8 cellular contexts compared by ENCODE assay signal in genomic region chr1:66253330-66253921, GRCh38.
DNase-seq lines count a peak whose midpoint lies in the region; ATAC-seq, FAIRE-seq and TF ChIP-seq lines count a peak whose summit lies in the region.

No MANE protein-coding gene starts in this region.

- ATAC-seq in GM18508 (IDR thresholded peaks at IDR 0.05; ENCODE audit: insufficient read depth, unreplicated experiment) = peak; percentile 69
- peak; percentile 90 for ATAC-seq in HG02884 (IDR thresholded peaks at IDR 0.05; ENCODE audit: unreplicated experiment)
- ATAC-seq in pancreas = peak; percentile 74 to 95 (median 93)

- intact Hi-C loops in pancreas (cut with DNase I) = loop anchor here in 1 of 3 donors (5.0 kb wide), 1 partner anchor 194 kb away; no protein-coding TSS in a partner anchor
- intact Hi-C loops in activated T-helper 2 cell treated with anti-CD3 and anti-CD28 coated beads, Interferon-gamma antibody, Interleukin-2, Interleukin-4, amounts not matched to agents 10 μg/mL and 5 μg/mL and 100 μg/mL, durations not matched to agents 14 hours and 24 hours and 36 hours (cut with micrococcal nuclease) = loop anchor here (1.0 to 2.0 kb wide), 2 partner anchors 47 to 193 kb away; no protein-coding TSS in a partner anchor

- 0 to 1% methylated on average over 1 of the region's 1 CpG for WGBS in pancreas, 2 donors

- no peaks in the 10 kb centered on the region for H3K36me3 ChIP-seq in pancreas

- H3K27me3 Mint-ChIP-seq in activated T-helper 2 cell treated with anti-CD3 and anti-CD28 coated beads, Interferon-gamma antibody, Interleukin-2, Interleukin-4, amounts not matched to agents 10 μg/mL and 5 μg/mL and 100 μg/mL, durations not matched to agents 14 hours and 24 hours and 36 hours (ENCODE audit: low read depth) = no peaks in the 10 kb centered on the region

- FAIRE-seq in TTC549 (lab: Jason Lieb, UNC) (peak; percentile 98), pancreas (lab: Jason Lieb, UNC) (peak; percentile 98)

- H3K36me3 Mint-ChIP-seq in activated T-helper 2 cell treated with anti-CD3 and anti-CD28 coated beads, Interferon-gamma antibody, Interleukin-2, Interleukin-4, amounts not matched to agents 10 μg/mL and 5 μg/mL and 100 μg/mL, durations not matched to agents 14 hours and 24 hours and 36 hours (ENCODE audit: low read depth) = no peaks in the 10 kb centered on the region

- TF ChIP-seq CTCF in C4-2B (conservative IDR thresholded peaks at IDR 0.05) = peak; percentile 88
- TF ChIP-seq CTCF in foreskin fibroblast (IDR thresholded peaks at IDR 0.05; ENCODE audit: low read depth, low read length) = peak; percentile 67
- TF ChIP-seq CTCF in pancreas (IDR thresholded peaks at IDR 0.05) = peak in 3 of 4 donors; percentile 40 to 47 (median 43)

- peaks cover 0 to 18% (median 0%) of the 10 kb centered on the region in 4 donors for H3K27me3 ChIP-seq in pancreas

- H3K27ac ChIP-seq in C4-2B (no peak overlapping the region), pancreas (no peak overlapping the region)

- H3K27ac Mint-ChIP-seq in activated T-helper 2 cell treated with anti-CD3 and anti-CD28 coated beads, Interferon-gamma antibody, Interleukin-2, Interleukin-4, amounts not matched to agents 10 μg/mL and 5 μg/mL and 100 μg/mL, durations not matched to agents 14 hours and 24 hours and 36 hours = no peak overlapping the region

- H3K4me3 ChIP-seq in foreskin fibroblast (ENCODE audit: low read depth in 1 of 2, low read length in 2 of 2) = no peak overlapping the region
- no peak overlapping the region for H3K4me3 ChIP-seq in pancreas

- no peaks in the 10 kb centered on the region for H3K4me1 ChIP-seq in pancreas

- no peak overlapping the region for H3K4me3 Mint-ChIP-seq in activated T-helper 2 cell treated with anti-CD3 and anti-CD28 coated beads, Interferon-gamma antibody, Interleukin-2, Interleukin-4, amounts not matched to agents 10 μg/mL and 5 μg/mL and 100 μg/mL, durations not matched to agents 14 hours and 24 hours and 36 hours (ENCODE audit: low read depth)

- H3K4me1 Mint-ChIP-seq in activated T-helper 2 cell treated with anti-CD3 and anti-CD28 coated beads, Interferon-gamma antibody, Interleukin-2, Interleukin-4, amounts not matched to agents 10 μg/mL and 5 μg/mL and 100 μg/mL, durations not matched to agents 14 hours and 24 hours and 36 hours (ENCODE audit: low read depth) = peaks cover 29% of the 10 kb centered on the region

- no peaks in the 10 kb centered on the region for H3K9me3 ChIP-seq in pancreas

- H3K9me3 Mint-ChIP-seq in activated T-helper 2 cell treated with anti-CD3 and anti-CD28 coated beads, Interferon-gamma antibody, Interleukin-2, Interleukin-4, amounts not matched to agents 10 μg/mL and 5 μg/mL and 100 μg/mL, durations not matched to agents 14 hours and 24 hours and 36 hours = no peaks in the 10 kb centered on the region

- DNase-seq in NCI-H1694 (lab: John Stamatoyannopoulos, UW) = peak; percentile 82
- DNase-seq in foreskin fibroblast = peak; percentile 62 to 84
- no peak for DNase-seq in pancreas
- no peak for DNase-seq in activated T-helper 2 cell treated with anti-CD3 and anti-CD28 coated beads, Interferon-gamma antibody, Interleukin-2, Interleukin-4, amounts not matched to agents 10 μg/mL and 5 μg/mL and 100 μg/mL, durations not matched to agents 14 hours and 24 hours and 36 hours (ENCODE audit: low spot score)

Comparison
In these comparisons a context has a peak if more than half of its experiments do, and no peak if none do; other contexts are left out.
1. DNase-seq: peak in NCI-H1694 (single experiment) and foreskin fibroblast (2 of 2); none in pancreas (0 of 6) and activated T-helper 2 cell treated with anti-CD3 and anti-CD28 coated beads, Interferon-gamma antibody, Interleukin-2, Interleukin-4, amounts not matched to agents 10 μg/mL and 5 μg/mL and 100 μg/mL, durations not matched to agents 14 hours and 24 hours and 36 hours (single experiment).
2. Peak in every context shown above with its lines, with median percentiles within 50 percentile points of each other: CTCF ChIP-seq and ATAC-seq.